ENCODE assay signal across 1 cellular context in the genomic region with DNA sequence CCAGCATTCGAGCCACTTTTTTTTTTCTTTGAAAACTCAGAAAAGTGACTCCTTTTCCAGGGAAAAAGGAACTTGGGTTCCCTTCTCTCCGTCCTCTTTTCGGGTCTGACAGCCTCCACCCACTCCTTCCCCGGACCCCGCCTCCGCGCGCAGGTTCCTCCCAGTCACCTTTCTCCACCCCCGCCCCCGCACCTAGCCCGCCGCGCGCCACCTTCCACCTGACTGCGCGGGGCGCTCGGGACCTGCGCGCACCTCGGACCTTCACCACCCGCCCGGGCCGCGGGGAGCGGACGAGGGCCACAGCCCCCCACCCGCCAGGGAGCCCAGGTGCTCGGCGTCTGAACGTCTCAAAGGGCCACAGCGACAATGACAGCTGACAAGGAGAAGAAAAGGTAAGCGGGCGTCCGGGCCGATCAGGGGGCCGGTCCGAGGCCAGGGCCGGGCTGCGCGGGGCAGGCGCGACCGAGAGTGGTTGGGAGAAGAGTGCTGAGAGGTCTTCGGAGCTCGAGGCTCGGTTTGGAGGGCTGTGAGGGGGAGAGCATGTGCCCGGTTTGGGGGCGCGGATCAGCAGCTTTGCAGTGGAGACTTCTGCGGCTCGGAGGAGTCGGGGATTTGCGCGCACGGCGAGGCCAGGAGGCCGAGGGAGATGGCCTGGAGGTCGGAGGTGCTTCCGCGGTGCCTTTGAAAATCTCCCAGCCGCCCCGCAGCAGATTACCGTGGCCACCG.
TF ChIP-seq lines count a peak whose summit lies in the region.

No MANE protein-coding gene starts in this region.

TF ChIP-seq in A549, 52 proteins besides CTCF, POLR2A, EP300 and RAD21 (continued from another document):
- TF ChIP-seq NR3C1 (IDR thresholded peaks at IDR 0.05): no peak
- no peak for TF ChIP-seq NFE2L2 (conservative IDR thresholded peaks at IDR 0.05; ENCODE audit: low read length)
- TF ChIP-seq FOSB (CRISPR knock-in tag; IDR thresholded peaks at IDR 0.05): no peak
- TF ChIP-seq FOSL2 (IDR thresholded peaks at IDR 0.05): no peak
- TF ChIP-seq FOSL2 (CRISPR knock-in tag; IDR thresholded peaks at IDR 0.05): no peak; the same call in 1 of the 2 replicates
- TF ChIP-seq EHF (CRISPR knock-in tag; IDR thresholded peaks at IDR 0.05): no peak
- no peak for TF ChIP-seq CBX8 (IDR thresholded peaks at IDR 0.05)
- TF ChIP-seq SMC3 (IDR thresholded peaks at IDR 0.05): peak; percentile 4; the same call in 1 of the 3 replicates
- TF ChIP-seq HOXB5 (CRISPR knock-in tag; IDR thresholded peaks at IDR 0.05): no peak
- TF ChIP-seq JUNB (IDR thresholded peaks at IDR 0.05): no peak
- no peak for TF ChIP-seq MAZ (IDR thresholded peaks at IDR 0.05; ENCODE audit: borderline replicate concordance, low read depth, low read length)
- no peak for TF ChIP-seq EHMT2 (IDR thresholded peaks at IDR 0.05; ENCODE audit: low read depth)
- TF ChIP-seq TFCP2L1 (CRISPR knock-in tag; IDR thresholded peaks at IDR 0.05): no peak
- no peak for TF ChIP-seq RFX5 (IDR thresholded peaks at IDR 0.05)
- no peak for TF ChIP-seq ESRRA (IDR thresholded peaks at IDR 0.05; ENCODE audit: borderline replicate concordance, low read length)
- no peak for TF ChIP-seq NPAS2 (CRISPR knock-in tag; IDR thresholded peaks at IDR 0.05; ENCODE audit: borderline replicate concordance)
- TF ChIP-seq, protein P1, sequence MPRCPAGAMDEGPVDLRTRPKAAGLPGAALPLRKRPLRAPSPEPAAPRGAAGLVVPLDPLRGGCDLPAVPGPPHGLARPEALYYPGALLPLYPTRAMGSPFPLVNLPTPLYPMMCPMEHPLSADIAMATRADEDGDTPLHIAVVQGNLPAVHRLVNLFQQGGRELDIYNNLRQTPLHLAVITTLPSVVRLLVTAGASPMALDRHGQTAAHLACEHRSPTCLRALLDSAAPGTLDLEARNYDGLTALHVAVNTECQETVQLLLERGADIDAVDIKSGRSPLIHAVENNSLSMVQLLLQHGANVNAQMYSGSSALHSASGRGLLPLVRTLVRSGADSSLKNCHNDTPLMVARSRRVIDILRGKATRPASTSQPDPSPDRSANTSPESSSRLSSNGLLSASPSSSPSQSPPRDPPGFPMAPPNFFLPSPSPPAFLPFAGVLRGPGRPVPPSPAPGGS (IDR thresholded peaks at IDR 0.05): 0 out of 3 replicates have a peak, but pooled peaks have one; percentile 12
- TF ChIP-seq PHF8 (IDR thresholded peaks at IDR 0.05; ENCODE audit: borderline replicate concordance, low read depth): 0 out of 2 replicates have a peak, but pooled peaks have one; percentile 19
- TF ChIP-seq, protein P2, sequence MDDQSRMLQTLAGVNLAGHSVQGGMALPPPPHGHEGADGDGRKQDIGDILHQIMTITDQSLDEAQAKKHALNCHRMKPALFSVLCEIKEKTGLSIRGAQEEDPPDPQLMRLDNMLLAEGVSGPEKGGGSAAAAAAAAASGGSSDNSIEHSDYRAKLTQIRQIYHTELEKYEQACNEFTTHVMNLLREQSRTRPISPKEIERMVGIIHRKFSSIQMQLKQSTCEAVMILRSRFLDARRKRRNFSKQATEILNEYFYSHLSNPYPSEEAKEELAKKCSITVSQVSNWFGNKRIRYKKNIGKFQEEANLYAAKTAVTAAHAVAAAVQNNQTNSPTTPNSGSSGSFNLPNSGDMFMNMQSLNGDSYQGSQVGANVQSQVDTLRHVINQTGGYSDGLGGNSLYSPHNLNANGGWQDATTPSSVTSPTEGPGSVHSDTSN (IDR thresholded peaks at IDR 0.05): no peak
- TF ChIP-seq ZSCAN20 (CRISPR knock-in tag; IDR thresholded peaks at IDR 0.05): no peak
- peak; percentile 11 to 41; a peak in 4 of 5 replicates for TF ChIP-seq JUN (IDR thresholded peaks at IDR 0.05)
- TF ChIP-seq MAFK (IDR thresholded peaks at IDR 0.05; ENCODE audit: partially characterized antibody): no peak
- TF ChIP-seq HOXB13 (CRISPR knock-in tag; IDR thresholded peaks at IDR 0.05; ENCODE audit: low read depth): no peak
- no peak for TF ChIP-seq FOXS1 (CRISPR knock-in tag; IDR thresholded peaks at IDR 0.05)
- TF ChIP-seq POLR2AphosphoS2 (conservative IDR thresholded peaks at IDR 0.05; ENCODE audit: low read length): no peak
- TF ChIP-seq CHD4 (IDR thresholded peaks at IDR 0.05; ENCODE audit: borderline replicate concordance): no peak
- no peak for TF ChIP-seq CBX2 (IDR thresholded peaks at IDR 0.05; ENCODE audit: borderline replicate concordance, low read depth)
- no peak for TF ChIP-seq ZFP36 (IDR thresholded peaks at IDR 0.05; ENCODE audit: borderline replicate concordance, partially characterized antibody)
- TF ChIP-seq CHD2 (IDR thresholded peaks at IDR 0.05; ENCODE audit: low read length, partially characterized antibody): no peak
- TF ChIP-seq, protein P3, sequence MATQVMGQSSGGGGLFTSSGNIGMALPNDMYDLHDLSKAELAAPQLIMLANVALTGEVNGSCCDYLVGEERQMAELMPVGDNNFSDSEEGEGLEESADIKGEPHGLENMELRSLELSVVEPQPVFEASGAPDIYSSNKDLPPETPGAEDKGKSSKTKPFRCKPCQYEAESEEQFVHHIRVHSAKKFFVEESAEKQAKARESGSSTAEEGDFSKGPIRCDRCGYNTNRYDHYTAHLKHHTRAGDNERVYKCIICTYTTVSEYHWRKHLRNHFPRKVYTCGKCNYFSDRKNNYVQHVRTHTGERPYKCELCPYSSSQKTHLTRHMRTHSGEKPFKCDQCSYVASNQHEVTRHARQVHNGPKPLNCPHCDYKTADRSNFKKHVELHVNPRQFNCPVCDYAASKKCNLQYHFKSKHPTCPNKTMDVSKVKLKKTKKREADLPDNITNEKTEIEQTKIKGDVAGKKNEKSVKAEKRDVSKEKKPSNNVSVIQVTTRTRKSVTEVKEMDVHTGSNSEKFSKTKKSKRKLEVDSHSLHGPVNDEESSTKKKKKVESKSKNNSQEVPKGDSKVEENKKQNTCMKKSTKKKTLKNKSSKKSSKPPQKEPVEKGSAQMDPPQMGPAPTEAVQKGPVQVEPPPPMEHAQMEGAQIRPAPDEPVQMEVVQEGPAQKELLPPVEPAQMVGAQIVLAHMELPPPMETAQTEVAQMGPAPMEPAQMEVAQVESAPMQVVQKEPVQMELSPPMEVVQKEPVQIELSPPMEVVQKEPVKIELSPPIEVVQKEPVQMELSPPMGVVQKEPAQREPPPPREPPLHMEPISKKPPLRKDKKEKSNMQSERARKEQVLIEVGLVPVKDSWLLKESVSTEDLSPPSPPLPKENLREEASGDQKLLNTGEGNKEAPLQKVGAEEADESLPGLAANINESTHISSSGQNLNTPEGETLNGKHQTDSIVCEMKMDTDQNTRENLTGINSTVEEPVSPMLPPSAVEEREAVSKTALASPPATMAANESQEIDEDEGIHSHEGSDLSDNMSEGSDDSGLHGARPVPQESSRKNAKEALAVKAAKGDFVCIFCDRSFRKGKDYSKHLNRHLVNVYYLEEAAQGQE (IDR thresholded peaks at IDR 0.05): no peak
- no peak for TF ChIP-seq HEYL (CRISPR knock-in tag; IDR thresholded peaks at IDR 0.05)
- no peak for TF ChIP-seq RARB (CRISPR knock-in tag; IDR thresholded peaks at IDR 0.05)
- no peak for TF ChIP-seq KDM5A (IDR thresholded peaks at IDR 0.05)
- peak; percentile 59 for TF ChIP-seq HDAC2 (IDR thresholded peaks at IDR 0.05)
- TF ChIP-seq, protein P4, sequence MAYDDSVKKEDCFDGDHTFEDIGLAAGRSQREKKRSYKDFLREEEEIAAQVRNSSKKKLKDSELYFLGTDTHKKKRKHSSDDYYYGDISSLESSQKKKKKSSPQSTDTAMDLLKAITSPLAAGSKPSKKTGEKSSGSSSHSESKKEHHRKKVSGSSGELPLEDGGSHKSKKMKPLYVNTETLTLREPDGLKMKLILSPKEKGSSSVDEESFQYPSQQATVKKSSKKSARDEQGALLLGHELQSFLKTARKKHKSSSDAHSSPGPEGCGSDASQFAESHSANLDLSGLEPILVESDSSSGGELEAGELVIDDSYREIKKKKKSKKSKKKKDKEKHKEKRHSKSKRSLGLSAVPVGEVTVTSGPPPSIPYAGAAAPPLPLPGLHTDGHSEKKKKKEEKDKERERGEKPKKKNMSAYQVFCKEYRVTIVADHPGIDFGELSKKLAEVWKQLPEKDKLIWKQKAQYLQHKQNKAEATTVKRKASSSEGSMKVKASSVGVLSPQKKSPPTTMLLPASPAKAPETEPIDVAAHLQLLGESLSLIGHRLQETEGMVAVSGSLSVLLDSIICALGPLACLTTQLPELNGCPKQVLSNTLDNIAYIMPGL (CRISPR knock-in tag; IDR thresholded peaks at IDR 0.05; ENCODE audit: borderline replicate concordance): no peak
- TF ChIP-seq, protein P5, sequence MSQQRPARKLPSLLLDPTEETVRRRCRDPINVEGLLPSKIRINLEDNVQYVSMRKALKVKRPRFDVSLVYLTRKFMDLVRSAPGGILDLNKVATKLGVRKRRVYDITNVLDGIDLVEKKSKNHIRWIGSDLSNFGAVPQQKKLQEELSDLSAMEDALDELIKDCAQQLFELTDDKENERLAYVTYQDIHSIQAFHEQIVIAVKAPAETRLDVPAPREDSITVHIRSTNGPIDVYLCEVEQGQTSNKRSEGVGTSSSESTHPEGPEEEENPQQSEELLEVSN (IDR thresholded peaks at IDR 0.05; ENCODE audit: borderline replicate concordance, low read depth): peak; percentile 30; the same call in 1 of the 2 replicates
- no peak for TF ChIP-seq ZC3H11A (IDR thresholded peaks at IDR 0.05)
